ENCODE assay signal across 15 cellular contexts in the genomic region with DNA sequence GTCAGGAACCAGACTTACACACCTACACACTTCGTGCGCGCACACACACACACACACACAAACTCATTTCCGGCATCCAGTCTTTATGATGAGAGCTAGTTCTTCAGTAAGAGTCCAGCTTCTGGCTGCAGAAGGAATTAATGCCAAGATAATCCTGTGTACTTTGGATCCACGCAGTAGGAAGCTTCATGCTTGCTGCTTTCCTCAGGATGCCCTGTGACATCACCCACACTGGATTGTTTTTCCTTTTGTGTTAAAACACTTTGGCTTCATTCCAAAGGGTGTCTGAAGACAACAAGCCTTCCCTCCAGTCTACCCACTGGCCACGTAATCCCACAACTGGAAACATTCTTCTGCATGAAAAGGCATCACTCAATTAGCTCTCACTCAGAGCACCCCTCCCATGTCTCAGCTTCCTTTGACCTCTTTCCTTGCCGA. TPM values are rescaled to one million over a fixed set of nuclear protein-coding genes. Genes with fewer than 3 reads are reported as not detected.
DNase-seq lines count a peak whose midpoint lies in the region; ATAC-seq and TF ChIP-seq lines count a peak whose summit lies in the region.
"Had no signal": no experiment of that assay in that cellular context is flagged by ENCODE, and none has a peak within 500 bp of the region (broad histone marks: within the 10 kb centered on the region; RNA-seq: fewer than 3 reads in every experiment).

No MANE protein-coding gene starts in this region.

- H3K9me2 ChIP-seq in GM23248 (ENCODE audit: insufficient read depth) = 0 out of 2 replicates have a peak, but pooled peaks cover 5% of the 10 kb centered on the region

- no peak overlapping the region for H2AFZ ChIP-seq in GM23248

- H3F3A ChIP-seq in GM23248 (ENCODE audit: insufficient read depth) = no peaks in the 10 kb centered on the region

- TF ChIP-seq CTCF in VCaP (conservative IDR thresholded peaks at IDR 0.05) (no peak), foreskin fibroblast (IDR thresholded peaks at IDR 0.05; ENCODE audit: low read depth, low read length) (no peak)

- no peak overlapping the region for H3K4me2 ChIP-seq in GM23248 (ENCODE audit: unreplicated experiment)

- no peaks in the 10 kb centered on the region for H3K79me2 ChIP-seq in GM23248 (ENCODE audit: insufficient read depth)

- 0 out of 2 replicates have a peak, but pooled peaks cover 5% of the 10 kb centered on the region for H3K4me1 ChIP-seq in GM23248 (ENCODE audit: insufficient read depth)

- no peaks in the 10 kb centered on the region for H3K27me3 ChIP-seq in GM23248 (replicated peaks; ENCODE audit: insufficient read depth)
- H3K27me3 ChIP-seq: ovary had no signal

- no peaks in the 10 kb centered on the region for H3K36me3 ChIP-seq in GM23248 (ENCODE audit: low read depth)
- H3K36me3 ChIP-seq: ovary had no signal

- in situ Hi-C loops in GM23248 (cut with MboI) = no loop called here

- H3K9ac ChIP-seq in GM23248 = no peak overlapping the region

- ATAC-seq in GM19351 (IDR thresholded peaks at IDR 0.05; ENCODE audit: unreplicated experiment) = no peak
- ATAC-seq: stimulated activated naive CD8-positive, alpha-beta T cell treated with anti-CD3 and anti-CD28 coated beads, Interleukin-15, Interleukin-2, amounts not matched to agents 100 U/mL and 50 U/mL, for 24 hours had no signal

- no peaks in the 10 kb centered on the region for H4K20me1 ChIP-seq in GM23248 (ENCODE audit: insufficient read depth)

- DNase-seq in GM23248 (peak; percentile 4), foreskin fibroblast (peak; percentile 55 to 65), retina (peak; percentile 26), cortex of kidney (lab: John Stamatoyannopoulos, UW) (no peak), KG1 (lab: John Stamatoyannopoulos, UW) (no peak)
- DNase-seq in activated naive CD4-positive, alpha-beta T cell treated with Interleukin-2 at 50 U/mL for 16 hours = no peak
- DNase-seq: head of caudate nucleus; ovary; stimulated activated naive CD8-positive, alpha-beta T cell treated with anti-CD3 and anti-CD28 coated beads, Interleukin-15, Interleukin-2, amounts not matched to agents 100 U/mL and 50 U/mL, for 24 hours had no signal

- H3K27ac ChIP-seq in GM23248 = no peak overlapping the region
- peak overlapping the region; percentile 35 for H3K27ac ChIP-seq in VCaP
- H3K27ac ChIP-seq: ovary had no signal

- H3K4me3 ChIP-seq in GM23248 = no peak overlapping the region
- H3K4me3 ChIP-seq in foreskin fibroblast (ENCODE audit: low read depth in 1 of 2, low read length in 2 of 2) = no peak overlapping the region
- H3K4me3 ChIP-seq: lung, ovary had no signal

- no peaks in the 10 kb centered on the region for H3K9me3 ChIP-seq in GM23248 (ENCODE audit: low read depth)
- H3K9me3 ChIP-seq: ovary had no signal

- 62 to 66% methylated on average over 7 of the region's 7 CpGs for WGBS in GM23248 (ENCODE audit: low coverage in 1 of 2, low lambda C conversion rate in 2 of 2, missing lambda C conversion rate in 2 of 2), 2 experiments

RNA-seq across cellular contexts. Expression of gene KCNJ16, which starts 35.4 kb away (rescaled TPM):
- total RNA-seq in GM23248 (2014; rRNA removed; shearing (Covaris generic)) = not detected in 2 replicates
- not detected in 2 replicates for polyA plus RNA-seq in GM23248 (2016; fragmentation: Nextera tagmentation; extraction: Ambion mirVana)
- total RNA-seq: dermis microvascular lymphatic vessel endothelial cell, HT1080 had no signal
- polyA plus RNA-seq: BJ had no signal

RNA-seq across cellular contexts. Expression of gene KCNJ2, which starts 58.9 kb away (rescaled TPM):
- 0.63 and 1.1 TPM in 2 replicates for total RNA-seq in GM23248 (2014; rRNA removed; shearing (Covaris generic))
- polyA plus RNA-seq in GM23248 (2016; fragmentation: Nextera tagmentation; extraction: Ambion mirVana) = 0.68 and 0.75 TPM in 2 replicates

Comparison
In these comparisons a context has a peak if more than half of its experiments do, and no peak if none do; other contexts are left out.
1. DNase-seq: peak in GM23248 (single experiment), foreskin fibroblast (2 of 2) and retina (single experiment); none in cortex of kidney (single experiment), activated naive CD4-positive, alpha-beta T cell treated with Interleukin-2 at 50 U/mL for 16 hours (single experiment) and KG1 (single experiment).